21 cellular contexts compared by ENCODE assay signal in genomic region chr14:72721042-72721540, GRCh38.
A peak's percentile ranks its signal among the peaks of the same experiment; 100 is the strongest.
DNase-seq lines count a peak whose midpoint lies in the region; ATAC-seq and TF ChIP-seq lines count a peak whose summit lies in the region.
"Had no signal": no experiment of that assay in that cellular context is flagged by ENCODE, and none has a peak within 500 bp of the region (broad histone marks: within the 10 kb centered on the region; RNA-seq: fewer than 3 reads in every experiment).

No MANE protein-coding gene starts in this region.

- H3K4me3 ChIP-seq in effector memory CD4-positive, alpha-beta T cell (ENCODE audit: insufficient read depth, low read depth, low read length, poor library complexity, severe bottlenecking) = no peak overlapping the region
- H3K4me3 ChIP-seq: A549, GM23338 had no signal

- no peak overlapping the region for H3K4me3 Mint-ChIP-seq in natural killer cell
- H3K4me3 Mint-ChIP-seq in natural killer cell treated with Interleukin-12 subunit alpha and Interleukin-12 subunit beta and Interleukin-15 and Interleukin-18, amount 100 ng/mL, for 72 hours = no peak overlapping the region
- H3K4me3 Mint-ChIP-seq in central memory CD8-positive, alpha-beta T cell = no peak overlapping the region
- H3K4me3 Mint-ChIP-seq: CD4-positive, alpha-beta T cell; GM23338; HFFc6 had no signal

- H3K36me3 ChIP-seq in effector memory CD4-positive, alpha-beta T cell (ENCODE audit: control insufficient read depth, insufficient read depth, low read length) = no peaks in the 10 kb centered on the region

- no peaks in the 10 kb centered on the region for H3K9me3 Mint-ChIP-seq in natural killer cell
- no peaks in the 10 kb centered on the region for H3K9me3 Mint-ChIP-seq in natural killer cell treated with Interleukin-12 subunit alpha and Interleukin-12 subunit beta and Interleukin-15 and Interleukin-18, amount 100 ng/mL, for 72 hours
- no peaks in the 10 kb centered on the region for H3K9me3 Mint-ChIP-seq in central memory CD8-positive, alpha-beta T cell
- H3K9me3 Mint-ChIP-seq: CD4-positive, alpha-beta T cell; GM23338; HFFc6 had no signal

- H3K27ac Mint-ChIP-seq in natural killer cell = peak overlapping the region in 1 of 2 donors; percentile 42
- no peak overlapping the region for H3K27ac Mint-ChIP-seq in natural killer cell treated with Interleukin-12 subunit alpha and Interleukin-12 subunit beta and Interleukin-15 and Interleukin-18, amount 100 ng/mL, for 72 hours
- H3K27ac Mint-ChIP-seq in central memory CD8-positive, alpha-beta T cell (ENCODE audit: low read depth) = peak overlapping the region; percentile 24
- H3K27ac Mint-ChIP-seq: CD4-positive, alpha-beta T cell; GM23338; HFFc6 had no signal

- H3K27ac ChIP-seq in effector memory CD4-positive, alpha-beta T cell (ENCODE audit: insufficient read depth, low read length, poor library complexity, severe bottlenecking) = no peak overlapping the region
- H3K27ac ChIP-seq: 22Rv1, A549, C4-2B, HL-60 had no signal

- peaks cover 15 to 62% of the 10 kb centered on the region in 2 donors for H3K4me1 Mint-ChIP-seq in natural killer cell
- H3K4me1 Mint-ChIP-seq in natural killer cell treated with Interleukin-12 subunit alpha and Interleukin-12 subunit beta and Interleukin-15 and Interleukin-18, amount 100 ng/mL, for 72 hours (ENCODE audit: low read depth in 2 of 2) = peaks cover 29 to 54% of the 10 kb centered on the region in 2 donors
- H3K4me1 Mint-ChIP-seq in central memory CD8-positive, alpha-beta T cell = peaks cover 26% of the 10 kb centered on the region
- H3K4me1 Mint-ChIP-seq: GM23338 had no signal

- peak; percentile 12 for DNase-seq in NK-92 treated with Interleukin-12 subunit alpha and Interleukin-12 subunit beta, amount 100 ng/mL, for 24 hours (lab: John Stamatoyannopoulos, UW)
- DNase-seq in NK-92 (lab: John Stamatoyannopoulos, UW; ENCODE audit: unreplicated experiment) (no peak), natural killer cell (no peak), DMS79 treated with DMSO at 0.1 percent for 48 hours (lab: John Stamatoyannopoulos, UW) (no peak)
- no peak for DNase-seq in natural killer cell treated with Interleukin-12 subunit alpha and Interleukin-12 subunit beta and Interleukin-15 and Interleukin-18, amount 100 ng/mL, for 72 hours (ENCODE audit: low spot score)
- no peak for DNase-seq in central memory CD8-positive, alpha-beta T cell (ENCODE audit: low spot score in 2 of 2)
- no peak for DNase-seq in effector memory CD4-positive, alpha-beta T cell
- no peak for DNase-seq in activated naive CD4-positive, alpha-beta T cell treated with Interleukin-2 at 50 U/mL for 16 hours
- DNase-seq: AML-193; CD4-positive, alpha-beta T cell; DMS153; DMS79; GF-D8; H7; HFFc6 had no signal

- H3K36me3 Mint-ChIP-seq in natural killer cell = no peaks in the 10 kb centered on the region
- no peaks in the 10 kb centered on the region for H3K36me3 Mint-ChIP-seq in natural killer cell treated with Interleukin-12 subunit alpha and Interleukin-12 subunit beta and Interleukin-15 and Interleukin-18, amount 100 ng/mL, for 72 hours
- peaks cover 2% of the 10 kb centered on the region for H3K36me3 Mint-ChIP-seq in central memory CD8-positive, alpha-beta T cell (ENCODE audit: insufficient read depth)

- H3K27me3 ChIP-seq in effector memory CD4-positive, alpha-beta T cell (replicated peaks; ENCODE audit: control insufficient read depth, insufficient read depth, low read length, poor library complexity, severe bottlenecking) = no peaks in the 10 kb centered on the region

- no peaks in the 10 kb centered on the region for H3K9me3 ChIP-seq in effector memory CD4-positive, alpha-beta T cell (ENCODE audit: control insufficient read depth, low read length)
- H3K9me3 ChIP-seq: A549 had no signal

- intact Hi-C loops in natural killer cell (cut with micrococcal nuclease) = no loop called here

- no peaks in the 10 kb centered on the region for H3K4me1 ChIP-seq in effector memory CD4-positive, alpha-beta T cell (ENCODE audit: control insufficient read depth, insufficient read depth, low read length, poor library complexity, severe bottlenecking)
- H3K4me1 ChIP-seq: A549 had no signal

- H3K27me3 Mint-ChIP-seq in natural killer cell (ENCODE audit: low read depth in 2 of 2) = peaks cover 0 to 15% of the 10 kb centered on the region in 2 donors
- peaks cover 0 to 3% of the 10 kb centered on the region in 2 donors for H3K27me3 Mint-ChIP-seq in natural killer cell treated with Interleukin-12 subunit alpha and Interleukin-12 subunit beta and Interleukin-15 and Interleukin-18, amount 100 ng/mL, for 72 hours
- no peaks in the 10 kb centered on the region for H3K27me3 Mint-ChIP-seq in central memory CD8-positive, alpha-beta T cell
- H3K27me3 Mint-ChIP-seq: CD4-positive, alpha-beta T cell had no signal

- ATAC-seq in natural killer cell = peak in 2 of 3 donors; percentile 34 to 46
- ATAC-seq in natural killer cell treated with Interleukin-12 subunit alpha and Interleukin-12 subunit beta and Interleukin-15 and Interleukin-18, amount 100 ng/mL, for 72 hours = no peak
- ATAC-seq in central memory CD8-positive, alpha-beta T cell (replicated peaks; ENCODE audit: extremely low read depth, poor library complexity, severe bottlenecking) = peak; percentile 54
- ATAC-seq: A549, GM23338, HCT116 had no signal

- TF ChIP-seq CTCF in natural killer cell (IDR thresholded peaks at IDR 0.05) = no peak

Comparison
In these comparisons a context has a peak if more than half of its experiments do, and no peak if none do; other contexts are left out.
1. ATAC-seq: peak in natural killer cell (2 of 3) and central memory CD8-positive, alpha-beta T cell (single experiment); none in natural killer cell treated with Interleukin-12 subunit alpha and Interleukin-12 subunit beta and Interleukin-15 and Interleukin-18, amount 100 ng/mL, for 72 hours (0 of 2).